In the genomic region with DNA sequence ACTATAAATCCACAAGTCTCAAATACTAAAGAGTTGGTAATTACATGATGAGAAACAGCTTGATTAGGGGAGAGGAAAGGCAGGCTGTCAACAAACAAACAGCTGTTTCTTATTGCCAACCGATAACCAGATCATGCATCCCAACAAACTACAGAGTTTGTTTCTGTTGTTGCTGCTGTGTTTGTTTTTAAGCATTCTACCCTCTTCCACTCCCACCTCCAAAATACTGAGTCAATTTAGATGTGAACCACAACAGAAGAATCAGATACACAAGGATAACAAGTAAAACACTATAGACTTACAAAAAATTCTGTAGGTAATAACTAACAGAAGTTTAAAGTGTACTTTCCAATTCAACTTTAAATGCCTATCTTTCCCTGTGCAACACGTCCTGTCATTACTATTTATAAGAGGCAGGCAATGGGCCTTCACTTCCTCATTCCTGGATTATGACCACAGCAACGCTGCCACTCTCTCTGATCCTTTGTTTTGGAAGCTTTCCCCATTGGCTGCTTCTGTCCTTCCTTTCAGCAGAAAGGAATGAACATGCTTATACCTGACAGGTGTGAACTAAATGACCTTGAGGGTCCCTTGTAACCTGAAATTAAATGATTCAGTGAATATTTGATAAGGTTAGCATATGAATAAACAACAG, we compare ENCODE assay signal across 8 cellular contexts.
DNase-seq lines count a peak whose midpoint lies in the region; ATAC-seq and TF ChIP-seq lines count a peak whose summit lies in the region.

No MANE protein-coding gene starts in this region.

- no peaks in the 10 kb centered on the region for H3K36me3 ChIP-seq in heart left ventricle

- WGBS in heart left ventricle, 4 donors: 13 to 25% (median 19%) methylated on average over 3 of the region's 3 CpGs

- H3K27me3 ChIP-seq in heart left ventricle: no peaks in the 10 kb centered on the region

- H3K9me3 Mint-ChIP-seq in stimulated activated effector memory CD8-positive, alpha-beta T cell treated with anti-CD3 and anti-CD28 coated beads, Interleukin-12 subunit alpha, Interleukin-12 subunit beta, amount 100 ng/mL, for 72 hours: no peaks in the 10 kb centered on the region

- intact Hi-C loops in heart left ventricle (cut with DNase I): no loop called here

- H3K4me1 Mint-ChIP-seq in stimulated activated effector memory CD8-positive, alpha-beta T cell treated with anti-CD3 and anti-CD28 coated beads, Interleukin-12 subunit alpha, Interleukin-12 subunit beta, amount 100 ng/mL, for 72 hours: peaks cover 1% of the 10 kb centered on the region

- H3K4me1 ChIP-seq in heart left ventricle: peaks cover 0 to 18% (median 10%) of the 10 kb centered on the region in 12 donors

- H3K9me3 ChIP-seq in heart left ventricle: no peaks in the 10 kb centered on the region

- no peaks in the 10 kb centered on the region for H3K36me3 Mint-ChIP-seq in stimulated activated effector memory CD8-positive, alpha-beta T cell treated with anti-CD3 and anti-CD28 coated beads, Interleukin-12 subunit alpha, Interleukin-12 subunit beta, amount 100 ng/mL, for 72 hours

- no peak overlapping the region for H3K4me3 Mint-ChIP-seq in stimulated activated effector memory CD8-positive, alpha-beta T cell treated with anti-CD3 and anti-CD28 coated beads, Interleukin-12 subunit alpha, Interleukin-12 subunit beta, amount 100 ng/mL, for 72 hours

- no peak overlapping the region for H3K4me3 ChIP-seq in heart left ventricle

- TF ChIP-seq CTCF in heart left ventricle (IDR thresholded peaks at IDR 0.05): no peak

- no peak for TF ChIP-seq POLR2A in heart left ventricle (IDR thresholded peaks at IDR 0.05)

- peak; percentile 56 for DNase-seq in HT1080 (ENCODE audit: low read depth)
- DNase-seq in SKM-1 treated with dmso at 0.1 percent for 144 hours (lab: John Stamatoyannopoulos, UW; ENCODE audit: unreplicated experiment): peak; percentile 25
- peak in 4 of 5 donors; percentile 12 to 30 (median 19) for DNase-seq in heart left ventricle
- DNase-seq in stimulated activated effector memory CD8-positive, alpha-beta T cell treated with anti-CD3 and anti-CD28 coated beads, Interleukin-12 subunit alpha, Interleukin-12 subunit beta, amount 100 ng/mL, for 72 hours (ENCODE audit: low spot score in 2 of 2): no peak
- DNase-seq in cerebellar nuclear complex (lab: John Stamatoyannopoulos, UW): no peak
- DNase-seq in NCI-H1436 (lab: John Stamatoyannopoulos, UW): no peak

- peak overlapping the region in 5 of 12 donors; percentile 4 to 49 (median 10) for H3K27ac ChIP-seq in heart left ventricle

- peak; percentile 76 to 90 (median 86) for ATAC-seq in heart left ventricle
- no peak for ATAC-seq in stimulated activated effector memory CD8-positive, alpha-beta T cell treated with anti-CD3 and anti-CD28 coated beads, Interleukin-12 subunit alpha, Interleukin-12 subunit beta, amount 100 ng/mL, for 72 hours
- ATAC-seq in HG02642 (IDR thresholded peaks at IDR 0.05; ENCODE audit: poor library complexity, unreplicated experiment): no peak
- ATAC-seq in HG03045 (IDR thresholded peaks at IDR 0.05; ENCODE audit: unreplicated experiment): no peak

- peak overlapping the region; percentile 2 for H3K27ac Mint-ChIP-seq in stimulated activated effector memory CD8-positive, alpha-beta T cell treated with anti-CD3 and anti-CD28 coated beads, Interleukin-12 subunit alpha, Interleukin-12 subunit beta, amount 100 ng/mL, for 72 hours

Comparison
In these comparisons a context has a peak if more than half of its experiments do, and no peak if none do; other contexts are left out.
1. DNase-seq: peak in HT1080 (single experiment), SKM-1 treated with dmso at 0.1 percent for 144 hours (single experiment) and heart left ventricle (4 of 5); none in stimulated activated effector memory CD8-positive, alpha-beta T cell treated with anti-CD3 and anti-CD28 coated beads, Interleukin-12 subunit alpha, Interleukin-12 subunit beta, amount 100 ng/mL, for 72 hours (0 of 2), cerebellar nuclear complex (0 of 2) and NCI-H1436 (single experiment).
2. ATAC-seq: peak in heart left ventricle (4 of 4); none in stimulated activated effector memory CD8-positive, alpha-beta T cell treated with anti-CD3 and anti-CD28 coated beads, Interleukin-12 subunit alpha, Interleukin-12 subunit beta, amount 100 ng/mL, for 72 hours (single experiment), HG02642 (single experiment) and HG03045 (single experiment).